In the genomic region with DNA sequence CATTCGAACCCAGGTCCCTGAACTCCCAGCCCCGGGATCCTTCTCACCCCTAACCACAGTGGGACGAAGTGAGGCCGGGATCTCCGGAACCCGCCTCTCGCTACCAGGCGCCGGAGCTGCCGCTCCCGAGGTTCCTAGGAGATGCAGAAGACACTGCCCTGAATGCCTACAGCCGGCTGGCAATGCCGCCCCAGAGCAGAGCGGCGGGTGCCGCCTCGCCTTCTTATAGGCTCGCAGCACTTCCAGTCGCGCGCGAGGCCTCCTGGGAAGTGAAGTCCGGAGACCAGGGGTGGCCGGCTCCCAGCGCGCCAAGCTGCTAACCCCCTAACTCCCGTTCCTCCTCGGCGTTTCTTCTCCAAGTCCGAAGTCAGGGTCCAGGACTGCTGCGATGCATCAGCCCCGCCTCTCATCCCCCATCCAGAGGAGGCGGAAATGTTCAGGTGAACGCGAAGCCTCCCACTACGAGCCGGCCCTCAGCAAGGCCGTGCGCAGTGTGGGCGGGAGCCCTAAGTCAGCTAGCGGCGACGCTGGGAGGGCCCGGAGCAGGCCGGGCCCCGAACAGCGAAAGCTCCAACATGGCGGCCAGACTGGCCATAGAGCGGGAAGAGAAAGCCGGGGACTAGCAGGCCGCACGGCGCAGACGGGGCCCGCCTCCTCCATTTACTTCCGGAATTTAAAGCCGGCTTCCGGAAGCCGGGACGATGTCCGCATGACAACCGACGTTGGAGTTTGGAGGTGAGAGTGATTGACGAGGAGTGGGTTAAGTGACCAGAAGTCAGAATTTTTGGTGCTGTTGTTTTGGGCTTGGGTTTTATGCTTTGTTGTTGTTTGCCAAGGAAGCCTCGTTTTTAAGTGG, we compare ENCODE assay signal across 8 cellular contexts. TPM values are rescaled to one million over a fixed set of nuclear protein-coding genes. Genes with fewer than 3 reads are reported as not detected.
A peak's percentile ranks its signal among the peaks of the same experiment; 100 is the strongest.
DNase-seq lines count a peak whose midpoint lies in the region; ATAC-seq and TF ChIP-seq lines count a peak whose summit lies in the region.

A gene with protein sequence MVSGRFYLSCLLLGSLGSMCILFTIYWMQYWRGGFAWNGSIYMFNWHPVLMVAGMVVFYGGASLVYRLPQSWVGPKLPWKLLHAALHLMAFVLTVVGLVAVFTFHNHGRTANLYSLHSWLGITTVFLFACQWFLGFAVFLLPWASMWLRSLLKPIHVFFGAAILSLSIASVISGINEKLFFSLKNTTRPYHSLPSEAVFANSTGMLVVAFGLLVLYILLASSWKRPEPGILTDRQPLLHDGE (minus strand): TSS at position 197 of the 856 bp plus-strand sequence. CDS start 5,169 bp downstream, outside the sequence.
A gene (plus strand): TSS at position 689 of the 856 bp plus-strand sequence. CDS start 2,017 bp downstream, outside the sequence.

- peaks cover 0 to 4% of the 10 kb centered on the region in 2 donors for H3K4me1 ChIP-seq in lung (ENCODE audit: control insufficient read depth in 2 of 2, insufficient read depth in 2 of 2, low read length in 2 of 2)

- CTCF ChIA-PET in activated CD8-positive, alpha-beta T cell treated with anti-CD3 and anti-CD28 coated beads, Interleukin-2, amount 10 ng/mL, durations not matched to agents 7 days and 5 days (lab: Charles Lee) = interaction anchor here (0.8 to 5.0 kb wide), 15 partner anchors 7 to 260 kb away, joined by 3 to 105 read pairs (median 7); a partner anchor contains a TSS

- DNase-seq in CD1c-positive myeloid dendritic cell (ENCODE audit: extremely low spot score) (peak; percentile 98), NCI-H82 treated with DMSO at 0.1 percent for 48 hours (lab: John Stamatoyannopoulos, UW; ENCODE audit: unreplicated experiment) (peak; percentile 75), lung (ENCODE audit: low spot score) (peak; percentile 93)
- DNase-seq in activated CD8-positive, alpha-beta T cell treated with anti-CD3 and anti-CD28 coated beads, Interleukin-2, amount 10 ng/mL, durations not matched to agents 7 days and 5 days = peak; percentile 95
- peak; percentile 83 for DNase-seq in effector CD4-positive, alpha-beta T cell
- peak; percentile 70 to 77 (median 71) for DNase-seq in stimulated activated CD4-positive, alpha-beta T cell treated with anti-CD3 and anti-CD28 coated beads, TNF-alpha, amount 100 ng/mL, for 4 hours (ENCODE audit: low read depth in 3 of 3)

- H3K27me3 Mint-ChIP-seq in activated CD8-positive, alpha-beta T cell treated with anti-CD3 and anti-CD28 coated beads, Interleukin-2, amount 10 ng/mL, durations not matched to agents 7 days and 5 days (ENCODE audit: low read depth) = no peaks in the 10 kb centered on the region

- peak within 1 kb of the TSS; percentile 94 for H3K27ac Mint-ChIP-seq in activated CD8-positive, alpha-beta T cell treated with anti-CD3 and anti-CD28 coated beads, Interleukin-2, amount 10 ng/mL, durations not matched to agents 7 days and 5 days

- ATAC-seq in GM19397 (IDR thresholded peaks at IDR 0.05; ENCODE audit: unreplicated experiment) (peak; percentile 84), HG03571 (IDR thresholded peaks at IDR 0.05; ENCODE audit: unreplicated experiment) (peak; percentile 77), lung (ENCODE audit: insufficient read depth, low FRiP score) (peak; percentile 97)
- peak; percentile 97 for ATAC-seq in activated CD8-positive, alpha-beta T cell treated with anti-CD3 and anti-CD28 coated beads, Interleukin-2, amount 10 ng/mL, durations not matched to agents 7 days and 5 days

- peaks cover 37% of the 10 kb centered on the region for H3K4me1 Mint-ChIP-seq in activated CD8-positive, alpha-beta T cell treated with anti-CD3 and anti-CD28 coated beads, Interleukin-2, amount 10 ng/mL, durations not matched to agents 7 days and 5 days (ENCODE audit: low read depth)

- WGBS in lung, 2 donors = 0 to 1% methylated on average over 65 of the region's 65 CpGs

- peaks cover 34% of the 10 kb centered on the region for H3K36me3 Mint-ChIP-seq in activated CD8-positive, alpha-beta T cell treated with anti-CD3 and anti-CD28 coated beads, Interleukin-2, amount 10 ng/mL, durations not matched to agents 7 days and 5 days (ENCODE audit: low read depth)

- no peaks in the 10 kb centered on the region for H3K9me3 Mint-ChIP-seq in activated CD8-positive, alpha-beta T cell treated with anti-CD3 and anti-CD28 coated beads, Interleukin-2, amount 10 ng/mL, durations not matched to agents 7 days and 5 days (ENCODE audit: insufficient read depth)

- no peaks in the 10 kb centered on the region for H3K9me3 ChIP-seq in lung (ENCODE audit: control insufficient read depth in 2 of 2, insufficient read depth in 1 of 2, low read length in 1 of 2)

- H3K27me3 ChIP-seq in lung (ENCODE audit: control insufficient read depth, insufficient read depth) = no peaks in the 10 kb centered on the region

- peak within 1 kb of the TSS; percentile 99 to 100 for H3K27ac ChIP-seq in lung (ENCODE audit: low read depth in 1 of 2, low read length in 1 of 2)

- H3K4me3 ChIP-seq in lung = peak within 1 kb of the TSS; percentile 80

- POLR2A ChIA-PET in activated CD8-positive, alpha-beta T cell treated with anti-CD3 and anti-CD28 coated beads, Interleukin-2, amount 10 ng/mL, durations not matched to agents 7 days and 5 days (lab: Charles Lee) = interaction anchor here (0.9 to 5.5 kb wide), 17 partner anchors 9 to 73 kb away, joined by 3 to 72 read pairs (median 6); a partner anchor contains a TSS

- peaks cover 14 to 18% of the 10 kb centered on the region in 2 donors for H3K36me3 ChIP-seq in lung (ENCODE audit: control insufficient read depth in 2 of 2, insufficient read depth in 2 of 2, low read length in 2 of 2)

- H3K4me3 Mint-ChIP-seq in activated CD8-positive, alpha-beta T cell treated with anti-CD3 and anti-CD28 coated beads, Interleukin-2, amount 10 ng/mL, durations not matched to agents 7 days and 5 days = peak within 1 kb of the TSS; percentile 95

- TF ChIP-seq CTCF in lung (IDR thresholded peaks at IDR 0.05; ENCODE audit: control extremely low read depth, extremely low read depth) = no peak

RNA-seq across cellular contexts. Expression of the first gene that starts in this region (rescaled TPM):
- 10 to 100 TPM; 53.2 to 55.6 TPM for total RNA-seq in activated CD8-positive, alpha-beta T cell treated with anti-CD3 and anti-CD28 coated beads, Interleukin-2, amount 10 ng/mL, durations not matched to agents 7 days and 5 days
- 10 to 100 TPM; 27.8 to 51.3 TPM for total RNA-seq in lung
- polyA plus RNA-seq in lung = 10 to 100 TPM; 20.8 to 45.1 TPM

RNA-seq across cellular contexts. Expression of the second gene that starts in this region (rescaled TPM):
- 10 to 100 TPM; 57.4 to 57.5 TPM for total RNA-seq in activated CD8-positive, alpha-beta T cell treated with anti-CD3 and anti-CD28 coated beads, Interleukin-2, amount 10 ng/mL, durations not matched to agents 7 days and 5 days
- total RNA-seq in lung = 10 to 100 TPM; 24.6 to 53.0 TPM
- 10 to 100 TPM; 46.2 to 64.4 TPM for polyA plus RNA-seq in lung

Comparison
In these comparisons a context has a peak if more than half of its experiments do, and no peak if none do; other contexts are left out.
1. Peak in every context shown above with its lines: DNase-seq, ATAC-seq, H3K4me3 ChIP-seq and H3K27ac ChIP-seq.